Comparison of ENCODE assay signal across 1 cellular context in genomic region chr3:50171540-50172301, GRCh38.
TF ChIP-seq lines count a peak whose summit lies in the region.

No MANE protein-coding gene starts in this region.

TF ChIP-seq in HCT116, 20 proteins besides CTCF, POLR2A, EP300 and RAD21 (continued from another document):
- peak; percentile 97 for TF ChIP-seq TCF7L2 (IDR thresholded peaks at IDR 0.05; ENCODE audit: borderline replicate concordance, extremely low read depth, insufficient read depth, insufficient read length)
